Comparison of ENCODE assay signal across 17 cellular contexts in the genomic region with DNA sequence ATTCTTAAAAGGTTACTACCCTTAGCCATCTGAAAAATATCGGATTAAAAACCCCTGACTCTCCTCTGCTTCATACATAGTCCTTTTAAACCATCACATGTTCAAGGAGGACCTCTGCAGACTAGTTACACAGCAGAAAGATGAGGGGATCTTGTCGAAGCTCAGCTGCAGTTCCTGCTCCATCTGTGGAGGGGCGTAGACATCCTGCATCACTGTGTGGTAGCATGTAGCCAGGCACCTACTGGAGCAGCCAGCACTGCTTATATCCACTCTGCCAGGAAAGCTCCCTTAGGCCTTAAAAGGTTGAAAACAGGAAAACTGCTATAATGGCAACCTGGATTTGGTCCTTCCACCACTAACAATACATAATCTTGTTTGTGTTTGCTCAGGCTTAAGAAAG.
"Had no signal": no experiment of that assay in that cellular context is flagged by ENCODE, and none has a peak within 500 bp of the region (broad histone marks: within the 10 kb centered on the region; RNA-seq: fewer than 3 reads in every experiment).

No MANE protein-coding gene starts in this region.

- H3K4me3 Mint-ChIP-seq: activated CD4-positive, alpha-beta T cell treated with anti-CD3 and anti-CD28 coated beads, Interleukin-2, amount 10 ng/mL, durations not matched to agents 7 days and 5 days; activated naive CD8-positive, alpha-beta T cell treated with anti-CD3 and anti-CD28 coated beads for 36 hours; activated T-helper 1 cell treated with anti-CD3 and anti-CD28 coated beads, Interleukin-12 subunit alpha, Interleukin-12 subunit beta, Interleukin-2, Interleukin-4 antibody, amounts not matched to agents 30 ng/mL and 10 ng/mL and 1 ng/mL, durations not matched to agents 14 hours and 24 hours and 36 hours; immature natural killer cell; mesothelial cell of epicardium; neural crest cell; stimulated activated naive CD8-positive, alpha-beta T cell treated with anti-CD3 and anti-CD28 coated beads, Interleukin-15, amount 100 ng/mL, for 72 hours had no signal

- H3K36me3 Mint-ChIP-seq: activated naive CD8-positive, alpha-beta T cell treated with anti-CD3 and anti-CD28 coated beads for 36 hours had no signal

- H3K4me1 ChIP-seq: body of pancreas, colonic mucosa had no signal

- H3K27ac Mint-ChIP-seq: activated CD4-positive, alpha-beta T cell treated with anti-CD3 and anti-CD28 coated beads, Interleukin-2, amount 10 ng/mL, durations not matched to agents 7 days and 5 days; activated naive CD8-positive, alpha-beta T cell treated with anti-CD3 and anti-CD28 coated beads for 36 hours; activated T-helper 1 cell treated with anti-CD3 and anti-CD28 coated beads, Interleukin-12 subunit alpha, Interleukin-12 subunit beta, Interleukin-2, Interleukin-4 antibody, amounts not matched to agents 30 ng/mL and 10 ng/mL and 1 ng/mL, durations not matched to agents 14 hours and 24 hours and 36 hours; mesothelial cell of epicardium; stimulated activated naive CD8-positive, alpha-beta T cell treated with anti-CD3 and anti-CD28 coated beads, Interleukin-15, amount 100 ng/mL, for 72 hours had no signal

- DNase-seq: activated CD4-positive, alpha-beta T cell treated with anti-CD3 and anti-CD28 coated beads, Interleukin-2, amount 10 ng/mL, durations not matched to agents 7 days and 5 days; activated CD8-positive, alpha-beta memory T cell treated with anti-CD3 and anti-CD28 coated beads, Interleukin-2, amount 50 U/mL, for 48 hours; activated naive CD8-positive, alpha-beta T cell treated with anti-CD3 and anti-CD28 coated beads for 36 hours; amygdala; body of pancreas; central memory CD4-positive, alpha-beta T cell; colonic mucosa; esophagus squamous epithelium; head of caudate nucleus; immature natural killer cell; stimulated activated CD4-positive, alpha-beta T cell treated with anti-CD3 and anti-CD28 coated beads, Interleukin-1b, Interleukin-23, amount 100 ng/mL, for 48 hours; stimulated activated naive CD8-positive, alpha-beta T cell treated with anti-CD3 and anti-CD28 coated beads, Interleukin-15, amount 100 ng/mL, for 72 hours had no signal

- H3K9me3 Mint-ChIP-seq: activated CD4-positive, alpha-beta T cell treated with anti-CD3 and anti-CD28 coated beads, Interleukin-2, amount 10 ng/mL, durations not matched to agents 7 days and 5 days; activated naive CD8-positive, alpha-beta T cell treated with anti-CD3 and anti-CD28 coated beads for 36 hours; activated T-helper 1 cell treated with anti-CD3 and anti-CD28 coated beads, Interleukin-12 subunit alpha, Interleukin-12 subunit beta, Interleukin-2, Interleukin-4 antibody, amounts not matched to agents 30 ng/mL and 10 ng/mL and 1 ng/mL, durations not matched to agents 14 hours and 24 hours and 36 hours; immature natural killer cell; mesothelial cell of epicardium; neural crest cell; stimulated activated naive CD8-positive, alpha-beta T cell treated with anti-CD3 and anti-CD28 coated beads, Interleukin-15, amount 100 ng/mL, for 72 hours had no signal

- H3K27ac ChIP-seq: body of pancreas, colonic mucosa, thoracic aorta had no signal

- FAIRE-seq: urothelium cell line had no signal

- ATAC-seq: body of pancreas; stimulated activated naive CD8-positive, alpha-beta T cell treated with anti-CD3 and anti-CD28 coated beads, Interleukin-15, amount 100 ng/mL, for 72 hours had no signal

- H3K27me3 Mint-ChIP-seq: activated CD4-positive, alpha-beta T cell treated with anti-CD3 and anti-CD28 coated beads, Interleukin-2, amount 10 ng/mL, durations not matched to agents 7 days and 5 days; activated naive CD8-positive, alpha-beta T cell treated with anti-CD3 and anti-CD28 coated beads for 36 hours; stimulated activated naive CD8-positive, alpha-beta T cell treated with anti-CD3 and anti-CD28 coated beads, Interleukin-15, amount 100 ng/mL, for 72 hours had no signal

- H3K9me3 ChIP-seq: body of pancreas, colonic mucosa, esophagus squamous epithelium, thoracic aorta had no signal

- H3K4me3 ChIP-seq: body of pancreas, colonic mucosa, esophagus squamous epithelium, thoracic aorta had no signal

- H3K27me3 ChIP-seq: body of pancreas, colonic mucosa, esophagus squamous epithelium had no signal

- H3K36me3 ChIP-seq: colonic mucosa, thoracic aorta had no signal

- H3K4me1 Mint-ChIP-seq: activated CD4-positive, alpha-beta T cell treated with anti-CD3 and anti-CD28 coated beads, Interleukin-2, amount 10 ng/mL, durations not matched to agents 7 days and 5 days; activated naive CD8-positive, alpha-beta T cell treated with anti-CD3 and anti-CD28 coated beads for 36 hours; immature natural killer cell; mesothelial cell of epicardium; neural crest cell; stimulated activated naive CD8-positive, alpha-beta T cell treated with anti-CD3 and anti-CD28 coated beads, Interleukin-15, amount 100 ng/mL, for 72 hours had no signal
